Comparison of ENCODE assay signal across 21 cellular contexts in the genomic region with DNA sequence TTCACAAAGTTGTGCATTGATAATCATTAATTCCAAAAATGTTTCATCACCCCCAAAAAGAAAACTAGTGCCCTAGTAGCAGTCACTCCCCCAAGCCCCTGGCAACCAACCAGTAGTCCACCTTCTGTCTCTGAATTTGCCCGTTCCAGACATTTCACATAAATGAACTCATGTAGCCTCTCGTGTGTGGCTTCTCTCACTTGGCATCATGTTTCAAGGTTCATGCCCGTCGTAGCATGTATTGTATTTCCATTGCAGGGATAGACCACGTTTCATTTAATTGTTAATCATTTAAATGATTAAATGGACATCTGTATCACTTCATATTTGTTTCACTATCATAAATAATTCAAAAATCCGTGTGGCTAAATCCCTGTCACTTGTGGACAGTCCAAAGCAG. TPM values are rescaled to one million over a fixed set of nuclear protein-coding genes. Genes with fewer than 3 reads are reported as not detected.
A peak's percentile ranks its signal among the peaks of the same experiment; 100 is the strongest.
DNase-seq lines count a peak whose midpoint lies in the region; ATAC-seq and TF ChIP-seq lines count a peak whose summit lies in the region.
"Had no signal": no experiment of that assay in that cellular context is flagged by ENCODE, and none has a peak within 500 bp of the region (broad histone marks: within the 10 kb centered on the region; RNA-seq: fewer than 3 reads in every experiment).

No MANE protein-coding gene starts in this region.

- no peak for TF ChIP-seq RAD21 in SK-N-SH (IDR thresholded peaks at IDR 0.05; ENCODE audit: low read length)

- H3K79me2 ChIP-seq in SK-N-SH (ENCODE audit: insufficient read depth) = no peaks in the 10 kb centered on the region
- no peaks in the 10 kb centered on the region for H3K79me2 ChIP-seq in OCI-LY3 (ENCODE audit: low read length)

- no peaks in the 10 kb centered on the region for H3K36me3 ChIP-seq in SK-N-SH (replicated peaks in 1 of 2; ENCODE audit: control insufficient read depth in 1 of 2, insufficient read depth in 2 of 2, low read length in 1 of 2)
- no peaks in the 10 kb centered on the region for H3K36me3 ChIP-seq in OCI-LY3 (replicated peaks; ENCODE audit: low read depth, low read length)
- H3K36me3 ChIP-seq in suprapubic skin = no peaks in the 10 kb centered on the region
- H3K36me3 ChIP-seq: BLaER1 treated with 17β-estradiol and CSF1 and Interleukin-3, amounts not matched to agents 10 nM and 100 nM; cardiac muscle cell; tibial nerve had no signal

- H4K20me1 ChIP-seq in SK-N-SH (ENCODE audit: insufficient read depth) (no peaks in the 10 kb centered on the region), OCI-LY3 (ENCODE audit: insufficient read depth, low read length) (no peaks in the 10 kb centered on the region)
- H4K20me1 ChIP-seq: BLaER1 treated with 17β-estradiol and CSF1 and Interleukin-3, amounts not matched to agents 10 nM and 100 nM had no signal

- H3K9me3 ChIP-seq in SK-N-SH (no peaks in the 10 kb centered on the region), OCI-LY3 (ENCODE audit: insufficient read depth, low read length) (no peaks in the 10 kb centered on the region), suprapubic skin (no peaks in the 10 kb centered on the region)
- H3K9me3 ChIP-seq: tibial nerve had no signal

- no peaks in the 10 kb centered on the region for H3K27me3 ChIP-seq in SK-N-SH (ENCODE audit: insufficient read depth)
- no peaks in the 10 kb centered on the region; the same call in 1 of the 2 replicates for H3K27me3 ChIP-seq in OCI-LY3 (ENCODE audit: low read depth, low read length)
- no peaks in the 10 kb centered on the region for H3K27me3 ChIP-seq in suprapubic skin
- H3K27me3 ChIP-seq: BLaER1 treated with 17β-estradiol and CSF1 and Interleukin-3, amounts not matched to agents 10 nM and 100 nM; tibial nerve had no signal

- H3K9ac ChIP-seq in SK-N-SH (no peak overlapping the region), OCI-LY3 (ENCODE audit: low read length) (no peak overlapping the region)
- H3K9ac ChIP-seq: BLaER1 treated with 17β-estradiol and CSF1 and Interleukin-3, amounts not matched to agents 10 nM and 100 nM had no signal

- TF ChIP-seq CTCF in SK-N-SH (IDR thresholded peaks at IDR 0.05) (no peak), OCI-LY3 (IDR thresholded peaks at IDR 0.05; ENCODE audit: low read depth, low read length) (no peak), GM10266 (IDR thresholded peaks at IDR 0.05; ENCODE audit: control insufficient read depth, insufficient read depth, low read depth, missing control alignments) (no peak), suprapubic skin (IDR thresholded peaks at IDR 0.05) (no peak)

- H3K9me2 ChIP-seq in SK-N-SH = no peaks in the 10 kb centered on the region

- no peak for ATAC-seq in SK-N-SH treated with all-trans-retinoic acid at 6 μM for 48 hours

- WGBS in SK-N-SH (ENCODE audit: low lambda C conversion rate) = 81% methylated on average over 6 of the region's 6 CpGs
- 72% methylated on average over 6 of the region's 6 CpGs for WGBS in suprapubic skin

- POLR2A ChIA-PET in SK-N-SH (lab: Yijun Ruan, JAX) = no interaction called here

- TF ChIP-seq POLR2A in suprapubic skin (IDR thresholded peaks at IDR 0.05) = no peak

- no peaks in the 10 kb centered on the region for H3K4me1 ChIP-seq in SK-N-SH (ENCODE audit: control insufficient read depth in 1 of 2, insufficient read depth in 2 of 2, low read depth in 1 of 2, low read length in 1 of 2)
- H3K4me1 ChIP-seq in OCI-LY3 (ENCODE audit: low read length) = 0 out of 2 replicates have a peak, but pooled peaks cover 5% of the 10 kb centered on the region
- peaks cover 8% of the 10 kb centered on the region for H3K4me1 ChIP-seq in suprapubic skin

- no peak overlapping the region for H3K27ac ChIP-seq in SK-N-SH (ENCODE audit: low read depth in 2 of 2, low read length in 1 of 2)
- H3K27ac ChIP-seq in OCI-LY3 (ENCODE audit: low read length) = no peak overlapping the region
- H3K27ac ChIP-seq in suprapubic skin = no peak overlapping the region
- H3K27ac ChIP-seq: BLaER1 treated with 17β-estradiol and CSF1 and Interleukin-3, amounts not matched to agents 10 nM and 100 nM; cardiac muscle cell; tibial nerve had no signal

- no peak overlapping the region for H3K4me3 ChIP-seq in SK-N-SH (ENCODE audit: low read depth in 2 of 2, low read length in 1 of 2)
- no peak overlapping the region for H3K4me3 ChIP-seq in OCI-LY3 (ENCODE audit: low read length)
- no peak overlapping the region for H3K4me3 ChIP-seq in suprapubic skin
- H3K4me3 ChIP-seq: BLaER1 treated with 17β-estradiol and CSF1 and Interleukin-3, amounts not matched to agents 10 nM and 100 nM; cardiac muscle cell; tibial nerve had no signal

- no peak for TF ChIP-seq EP300 in SK-N-SH (IDR thresholded peaks at IDR 0.05; ENCODE audit: borderline replicate concordance in 1 of 2, low read depth in 1 of 2, low read length in 1 of 2)
- TF ChIP-seq EP300 in suprapubic skin (IDR thresholded peaks at IDR 0.05) = no peak

- no peak for DNase-seq in SK-N-SH
- DNase-seq in left kidney (ENCODE audit: low read depth, low spot score) = peak; percentile 72
- no peak for DNase-seq in activated CD4-positive, alpha-beta T cell treated with anti-CD3 and anti-CD28 coated beads, Interleukin-2, amount 50 U/mL, for 1 hour
- no peak for DNase-seq in NCI-H526 (lab: John Stamatoyannopoulos, UW)
- DNase-seq in GM10266 (ENCODE audit: extremely low spot score) = no peak
- no peak for DNase-seq in suprapubic skin (ENCODE audit: low spot score in 2 of 2)
- DNase-seq: ACHN; activated CD4-positive, alpha-beta T cell treated with anti-CD3 and anti-CD28 coated beads for 36 hours; activated naive CD4-positive, alpha-beta T cell treated with anti-CD3 and anti-CD28 coated beads for 36 hours; activated T-cell treated with anti-CD3 and anti-CD28 coated beads, Interleukin-2, amount 50 U/mL, for 4 hours; Calu3; NCI-H1048; stimulated activated CD4-positive, alpha-beta T cell treated with anti-CD3 and anti-CD28 coated beads, Interleukin-4, amount 100 ng/mL, for 4 hours had no signal

- H3K4me2 ChIP-seq in SK-N-SH (no peak overlapping the region), OCI-LY3 (ENCODE audit: low read length) (peak overlapping the region; percentile 61; the same call in 1 of the 2 replicates)

- CTCF ChIA-PET in SK-N-SH (lab: Yijun Ruan, JAX) = interaction anchor here (1.1 to 10.9 kb wide), 3 partner anchors 33 to 86 kb away, joined by 3 to 144 read pairs (median 5); no protein-coding TSS in a partner anchor

- peak overlapping the region; percentile 73; the same call in 1 of the 2 replicates for H2AFZ ChIP-seq in SK-N-SH (ENCODE audit: low read depth)
- peak overlapping the region; percentile 84; the same call in 1 of the 2 replicates for H2AFZ ChIP-seq in OCI-LY3 (ENCODE audit: low read depth, low read length)

- H3F3A ChIP-seq in SK-N-SH (replicated peaks; ENCODE audit: insufficient read depth) = peaks cover 4% of the 10 kb centered on the region

TF ChIP-seq in SK-N-SH, 30 proteins besides CTCF, POLR2A, EP300 and RAD21 (continues in another document):
- TF ChIP-seq, protein P1, sequence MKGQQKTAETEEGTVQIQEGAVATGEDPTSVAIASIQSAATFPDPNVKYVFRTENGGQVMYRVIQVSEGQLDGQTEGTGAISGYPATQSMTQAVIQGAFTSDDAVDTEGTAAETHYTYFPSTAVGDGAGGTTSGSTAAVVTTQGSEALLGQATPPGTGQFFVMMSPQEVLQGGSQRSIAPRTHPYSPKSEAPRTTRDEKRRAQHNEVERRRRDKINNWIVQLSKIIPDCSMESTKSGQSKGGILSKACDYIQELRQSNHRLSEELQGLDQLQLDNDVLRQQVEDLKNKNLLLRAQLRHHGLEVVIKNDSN (IDR thresholded peaks at IDR 0.05; ENCODE audit: borderline replicate concordance, low read depth) = no peak
- TF ChIP-seq EZH2phosphoT487 (IDR thresholded peaks at IDR 0.05; ENCODE audit: borderline replicate concordance, low read depth) (no peak), TEAD4 (IDR thresholded peaks at IDR 0.05; ENCODE audit: borderline replicate concordance, insufficient read depth) (no peak)

TF ChIP-seq in SK-N-SH treated with all-trans-retinoic acid at 6 μM for 48 hours, 23 proteins besides CTCF, POLR2A, EP300 and RAD21 (continues in another document):
- TF ChIP-seq BACH2 (CRISPR knock-in tag; IDR thresholded peaks at IDR 0.05; ENCODE audit: borderline replicate concordance) (no peak), TCF4 (CRISPR knock-in tag; IDR thresholded peaks at IDR 0.05; ENCODE audit: borderline replicate concordance) (no peak), ZNF565 (CRISPR knock-in tag; conservative IDR thresholded peaks at IDR 0.05; ENCODE audit: low read depth) (no peak), OSR1 (CRISPR knock-in tag; IDR thresholded peaks at IDR 0.05) (no peak)

RNA-seq across cellular contexts. Expression of a gene that starts 9.0 kb away (rescaled TPM):
- polyA plus RNA-seq in SK-N-SH (2012; rRNA removed) = 56.4 and 64.8 TPM in 2 replicates
- 26.4 and 44.3 TPM in 2 replicates for polyA plus RNA-seq in SK-N-SH (2012; cell fraction: cytosol; rRNA removed)
- 29.4 and 41.7 TPM in 2 replicates for polyA plus RNA-seq in SK-N-SH (2012; cell fraction: nucleus; rRNA removed)
- total RNA-seq in suprapubic skin = 10 to 100 TPM; 31.5 to 42.1 (median 34.7) TPM

RNA-seq across cellular contexts. Expression of a gene that starts 16.1 kb away (rescaled TPM):
- polyA plus RNA-seq in SK-N-SH (2012; rRNA removed) = not detected in 2 replicates
- polyA plus RNA-seq in SK-N-SH (2012; cell fraction: cytosol; rRNA removed) = not detected in 2 replicates
- 0.18 and 0.26 TPM in 2 replicates for polyA plus RNA-seq in SK-N-SH (2012; cell fraction: nucleus; rRNA removed)
- 1 to 10 TPM; 1.7 to 8.7 (median 6.7) TPM for total RNA-seq in suprapubic skin
- total RNA-seq: activated CD4-positive, alpha-beta T cell treated with anti-CD3 and anti-CD28 coated beads for 36 hours; activated CD8-positive, alpha-beta memory T cell treated with anti-CD3 and anti-CD28 coated beads for 36 hours; activated naive CD4-positive, alpha-beta T cell treated with anti-CD3 and anti-CD28 coated beads for 36 hours; cardiac muscle cell; lung microvascular endothelial cell; tibial nerve had no signal
- polyA plus RNA-seq: cardiac muscle cell, fibroblast of lung had no signal

RNA-seq across cellular contexts. Expression of a gene that starts 37.7 kb away (rescaled TPM):
- 22.4 and 30.1 TPM in 2 replicates for polyA plus RNA-seq in SK-N-SH (2012; rRNA removed)
- polyA plus RNA-seq in SK-N-SH (2012; cell fraction: cytosol; rRNA removed) = 7.3 and 14.1 TPM in 2 replicates
- 102 and 122 TPM in 2 replicates for polyA plus RNA-seq in SK-N-SH (2012; cell fraction: nucleus; rRNA removed)
- total RNA-seq in suprapubic skin = 10 to 100 TPM; 32.7 to 81.8 (median 52.1) TPM

RNA-seq across cellular contexts. Expression of a gene that starts 43.9 kb away (rescaled TPM):
- 0.26 and 0.47 TPM in 2 replicates for polyA plus RNA-seq in SK-N-SH (2012; rRNA removed)
- polyA plus RNA-seq in SK-N-SH (2012; cell fraction: cytosol; rRNA removed) = 0.24 and 0.46 TPM in 2 replicates
- polyA plus RNA-seq in SK-N-SH (2012; cell fraction: nucleus; rRNA removed) = 0.29 and 0.49 TPM in 2 replicates
- total RNA-seq in suprapubic skin = 10 to 100 TPM; 17.7 to 80.5 (median 23.4) TPM
- total RNA-seq: cardiac muscle cell, fibroblast of lung, lung microvascular endothelial cell, tibial nerve had no signal
- polyA plus RNA-seq: cardiac muscle cell, fibroblast of lung had no signal

RNA-seq across cellular contexts. Expression of a gene that starts 57.0 kb away (rescaled TPM):
- polyA plus RNA-seq in SK-N-SH (2012; rRNA removed) = not detected in 2 replicates
- polyA plus RNA-seq in SK-N-SH (2012; cell fraction: cytosol; rRNA removed) = not detected in 2 replicates
- not detected in 2 replicates for polyA plus RNA-seq in SK-N-SH (2012; cell fraction: nucleus; rRNA removed)
- total RNA-seq in suprapubic skin = 1 to 10 TPM in 2 of 4 donors, under 1 TPM in 1, not detected in 1; 0.87 to 7.6 (median 1.3) TPM
- total RNA-seq: Calu3, cardiac muscle cell, tibial nerve had no signal
- polyA plus RNA-seq: cardiac muscle cell had no signal
